In genomic region chrX:71096702-71097032, GRCh38 we compare ENCODE assay signal across 8 cellular contexts. TPM values are rescaled to one million over a fixed set of nuclear protein-coding genes. Genes with fewer than 3 reads are reported as not detected.
DNase-seq lines count a peak whose midpoint lies in the region; ATAC-seq and TF ChIP-seq lines count a peak whose summit lies in the region.

No MANE protein-coding gene starts in this region.

- H3K4me1 Mint-ChIP-seq in dendritic cell treated with granulocyte-macrophage colony-stimulating factor and Interleukin-4, amounts not matched to agents 40 ng/mL and 50 ng/mL, for 4 days (ENCODE audit: low read depth) = peaks cover 11% of the 10 kb centered on the region
- H3K4me1 Mint-ChIP-seq in naive B cell = peaks cover 15 to 48% (median 29%) of the 10 kb centered on the region in 3 donors

- DNase-seq in AG04449 (ENCODE audit: low read depth, low spot score) (no peak), naive B cell (no peak), NCI-H2029 treated with DMSO at 0.1 percent for 48 hours (lab: John Stamatoyannopoulos, UW) (no peak), T-helper 9 cell (no peak), DMS 273 (lab: John Stamatoyannopoulos, UW; ENCODE audit: unreplicated experiment) (no peak)
- DNase-seq in activated CD8-positive, alpha-beta memory T cell treated with anti-CD3 and anti-CD28 coated beads, Interleukin-2, amount 50 U/mL, for 48 hours = no peak

- H3K27me3 Mint-ChIP-seq in dendritic cell treated with granulocyte-macrophage colony-stimulating factor and Interleukin-4, amounts not matched to agents 40 ng/mL and 50 ng/mL, for 4 days = peaks cover 4% of the 10 kb centered on the region
- H3K27me3 Mint-ChIP-seq in naive B cell = peaks cover 0 to 20% (median 0%) of the 10 kb centered on the region in 3 donors

- no peaks in the 10 kb centered on the region for H3K79me2 ChIP-seq in KMS-11 (ENCODE audit: insufficient read depth, low read depth)

- H3K27me3 ChIP-seq in KMS-11 (ENCODE audit: insufficient read depth, low read depth) = no peaks in the 10 kb centered on the region

- CTCF ChIA-PET in AG04449 (lab: Yijun Ruan, JAX) = interaction anchor here (1.3 kb wide), 1 partner anchor 12 kb away, joined by 3 read pairs; no protein-coding TSS in a partner anchor

- H3K4me1 ChIP-seq in KMS-11 (ENCODE audit: low read depth, poor library complexity, severe bottlenecking) = peaks cover 18% of the 10 kb centered on the region

- H3K36me3 Mint-ChIP-seq in dendritic cell treated with granulocyte-macrophage colony-stimulating factor and Interleukin-4, amounts not matched to agents 40 ng/mL and 50 ng/mL, for 4 days (ENCODE audit: low read depth) = peaks cover 25% of the 10 kb centered on the region
- no peaks in the 10 kb centered on the region for H3K36me3 Mint-ChIP-seq in naive B cell

- H3K27ac ChIP-seq in KMS-11 = no peak overlapping the region

- peak overlapping the region; percentile 69; the same call in 1 of the 2 replicates for H2AFZ ChIP-seq in KMS-11 (ENCODE audit: low read depth)

- H3K9ac ChIP-seq in KMS-11 = peak overlapping the region; percentile 35; the same call in 1 of the 2 replicates

- peak overlapping the region; percentile 63 for H3K4me2 ChIP-seq in KMS-11

- H3K4me3 ChIP-seq in AG04449 (ENCODE audit: low read depth, low read length) = peak overlapping the region; percentile 64
- H3K4me3 ChIP-seq in KMS-11 (IDR thresholded peaks at IDR 0.05; ENCODE audit: insufficient read depth, low read depth, low read length) = no peak overlapping the region

- intact Hi-C loops in dendritic cell treated with granulocyte-macrophage colony-stimulating factor and Interleukin-4, amounts not matched to agents 40 ng/mL and 50 ng/mL, for 4 days (cut with micrococcal nuclease) = no loop called here

- peak overlapping the region; percentile 87 for H3K27ac Mint-ChIP-seq in dendritic cell treated with granulocyte-macrophage colony-stimulating factor and Interleukin-4, amounts not matched to agents 40 ng/mL and 50 ng/mL, for 4 days
- H3K27ac Mint-ChIP-seq in naive B cell = peak overlapping the region in 1 of 6 donors; percentile 99

- H3K4me3 Mint-ChIP-seq in dendritic cell treated with granulocyte-macrophage colony-stimulating factor and Interleukin-4, amounts not matched to agents 40 ng/mL and 50 ng/mL, for 4 days = peak overlapping the region; percentile 92
- peak overlapping the region; percentile 90 to 98 (median 94) for H3K4me3 Mint-ChIP-seq in naive B cell

- H4K20me1 ChIP-seq in KMS-11 (ENCODE audit: insufficient read depth) = no peaks in the 10 kb centered on the region

- TF ChIP-seq CTCF in AG04449 (IDR thresholded peaks at IDR 0.05; ENCODE audit: insufficient read depth, low read length, missing control alignments) (no peak), KMS-11 (conservative IDR thresholded peaks at IDR 0.05; ENCODE audit: low read depth, low read length) (no peak)

- no peaks in the 10 kb centered on the region for H3K9me3 Mint-ChIP-seq in dendritic cell treated with granulocyte-macrophage colony-stimulating factor and Interleukin-4, amounts not matched to agents 40 ng/mL and 50 ng/mL, for 4 days
- peaks cover 0 to 5% (median 0%) of the 10 kb centered on the region in 7 donors for H3K9me3 Mint-ChIP-seq in naive B cell

- POLR2A ChIA-PET in AG04449 (lab: Yijun Ruan, JAX) = no interaction called here

- no peaks in the 10 kb centered on the region for H3K36me3 ChIP-seq in KMS-11 (ENCODE audit: insufficient read depth)

- no peak for ATAC-seq in naive B cell (ENCODE audit: low read depth in 2 of 2)

RNA-seq across cellular contexts. Expression of gene FOXO4, which starts 1.0 kb away (rescaled TPM):
- 1 to 10 TPM; 1.1 to 3.7 (median 2.2) TPM for polyA plus RNA-seq in naive B cell (ENCODE audit: low read depth in 6 of 6)

RNA-seq across cellular contexts. Expression of gene CXorf65, which starts 9.9 kb away (rescaled TPM):
- polyA plus RNA-seq in naive B cell (ENCODE audit: low read depth in 6 of 6) = 1 to 10 TPM in 5 of 6 donors, under 1 TPM in 1; 0.46 to 6.2 (median 2.0) TPM

RNA-seq across cellular contexts. Expression of gene IL2RG, which starts 14.7 kb away (rescaled TPM):
- 1,000 to 10,000 TPM in 1 of 6 donors, 100 to 1,000 TPM in 5; 789 to 1,133 (median 826) TPM for polyA plus RNA-seq in naive B cell (ENCODE audit: low read depth in 6 of 6)

RNA-seq across cellular contexts. Expression of gene MED12, which starts 21.7 kb away (rescaled TPM):
- 10 to 100 TPM in 2 of 6 donors, 1 to 10 TPM in 4; 7.2 to 20.3 (median 9.0) TPM for polyA plus RNA-seq in naive B cell (ENCODE audit: low read depth in 6 of 6)

RNA-seq across cellular contexts. Expression of gene SNX12, which starts 28.5 kb away (rescaled TPM):
- 1 to 10 TPM in 5 of 6 donors, under 1 TPM in 1; 0.86 to 7.6 (median 3.3) TPM for polyA plus RNA-seq in naive B cell (ENCODE audit: low read depth in 6 of 6)
